16 cellular contexts compared by ENCODE assay signal in the genomic region with DNA sequence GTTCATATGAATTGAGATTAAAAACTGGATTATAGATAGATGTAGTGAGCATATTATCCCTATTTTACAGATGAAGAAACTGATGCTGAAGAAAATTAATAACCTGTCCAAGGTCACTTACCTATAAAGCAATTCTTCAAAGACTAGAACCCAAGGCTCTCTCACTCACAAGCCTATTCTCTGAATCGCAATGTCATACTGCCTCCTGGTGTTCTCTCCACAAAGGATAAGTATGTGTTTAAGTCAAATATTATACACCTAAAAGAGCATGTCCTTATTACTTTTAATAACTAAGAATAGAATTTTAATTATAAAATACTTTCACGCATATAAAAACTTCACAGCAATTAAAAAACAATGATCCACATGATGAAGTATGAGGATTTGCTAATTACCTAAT.
DNase-seq lines count a peak whose midpoint lies in the region; ATAC-seq, FAIRE-seq and TF ChIP-seq lines count a peak whose summit lies in the region.
"Had no signal": no experiment of that assay in that cellular context is flagged by ENCODE, and none has a peak within 500 bp of the region (broad histone marks: within the 10 kb centered on the region; RNA-seq: fewer than 3 reads in every experiment).

No MANE protein-coding gene starts in this region.

- no peaks in the 10 kb centered on the region for H3K27me3 Mint-ChIP-seq in endodermal cell (ENCODE audit: insufficient read depth)
- H3K27me3 Mint-ChIP-seq: activated CD4-positive, alpha-beta T cell treated with anti-CD3 and anti-CD28 coated beads, Interleukin-2, amount 10 ng/mL, durations not matched to agents 7 days and 5 days had no signal

- no peak for TF ChIP-seq EP300 in HepG2 (IDR thresholded peaks at IDR 0.05; ENCODE audit: low read depth in 2 of 2, low read length in 2 of 2)
- no peak for TF ChIP-seq EP300 in HepG2 (CRISPR knock-in tag; IDR thresholded peaks at IDR 0.05; ENCODE audit: borderline replicate concordance)

- CTCF ChIA-PET in HepG2 (lab: Yijun Ruan, JAX; ENCODE audit: low intra/inter-chr PET ratio, low total read pairs): no interaction called here

- H3K79me2 ChIP-seq in HepG2 (ENCODE audit: insufficient read depth, low read length): no peaks in the 10 kb centered on the region

- no peak for DNase-seq in HepG2 (ENCODE audit: low spot score)
- no peak for DNase-seq in right lobe of liver
- peak; percentile 23 for DNase-seq in NT2/D1 (ENCODE audit: low read depth, low spot score)
- DNase-seq in endodermal cell: peak; percentile 67
- DNase-seq in gastrocnemius medialis: no peak
- no peak for DNase-seq in NCI-H2196 treated with DMSO at 0.1 percent for 48 hours (lab: John Stamatoyannopoulos, UW; ENCODE audit: unreplicated experiment)
- no peak for DNase-seq in islet precursor cell
- DNase-seq: activated CD4-positive, alpha-beta T cell treated with anti-CD3 and anti-CD28 coated beads, Interleukin-2, amount 10 ng/mL, durations not matched to agents 7 days and 5 days; activated effector memory CD4-positive, alpha-beta T cell treated with anti-CD3 and anti-CD28 coated beads, Interleukin-2, amount 50 U/mL, for 16 hours; DMS79; left cardiac atrium; NCI-H2029; stimulated activated CD4-positive, alpha-beta T cell treated with anti-CD3 and anti-CD28 coated beads, Interleukin-1b, Interleukin-23, amount 100 ng/mL, for 48 hours had no signal

- ATAC-seq in HepG2 (no peak), right lobe of liver (no peak), gastrocnemius medialis (no peak), GM21528 (IDR thresholded peaks at IDR 0.05; ENCODE audit: low FRiP score, unreplicated experiment) (no peak)
- ATAC-seq: K562, left cardiac atrium had no signal

- H3K4me3 ChIP-seq in HepG2 (replicated peaks in 1 of 3; ENCODE audit: insufficient read depth in 1 of 3, low read depth in 2 of 3, low read length in 3 of 3) (no peak overlapping the region), right lobe of liver (no peak overlapping the region), NT2/D1 (ENCODE audit: insufficient read length, low read depth) (no peak overlapping the region), endodermal cell (ENCODE audit: low read length) (no peak overlapping the region), gastrocnemius medialis (no peak overlapping the region)
- H3K4me3 ChIP-seq: K562 had no signal

- no peak overlapping the region for H3K4me2 ChIP-seq in HepG2 (ENCODE audit: low read depth, low read length)

- in situ Hi-C loops in HepG2 (cut with HindIII; ENCODE audit: extremely low pct_ligation_motif_present, low pct_unique_long_range_greater_than_20kb): no loop called here
- in situ Hi-C loops in gastrocnemius medialis (cut with MboI; ENCODE audit: low sequenced_read_pairs in 4 of 4): no loop called here

- no peak overlapping the region for H3K27ac Mint-ChIP-seq in endodermal cell
- H3K27ac Mint-ChIP-seq: activated CD4-positive, alpha-beta T cell treated with anti-CD3 and anti-CD28 coated beads, Interleukin-2, amount 10 ng/mL, durations not matched to agents 7 days and 5 days; T-helper 1 cell treated with Interleukin-12 subunit alpha and Interleukin-12 subunit beta and Interleukin-4 antibody, amounts not matched to agents 30 μg/mL and 1 μg/mL, for 36 hours had no signal

- WGBS in HepG2 (ENCODE audit: low lambda C conversion rate): 5% methylated on average over 2 of the region's 2 CpGs
- WGBS in right lobe of liver (ENCODE audit: insufficient coverage, low coverage, low lambda C conversion rate, missing lambda C conversion rate): 71% methylated on average over 2 of the region's 2 CpGs
- 60% methylated on average over 1 of the region's 2 CpGs; no CpG with 5 or more reads in 1 of the 2 experiments for WGBS in endodermal cell (ENCODE audit: insufficient coverage in 1 of 2, insufficient read length in 1 of 2), 2 experiments

- H4K20me1 ChIP-seq in HepG2 (ENCODE audit: insufficient read depth, low read length): no peaks in the 10 kb centered on the region

- intact Hi-C loops in HepG2 (cut with micrococcal nuclease; ENCODE audit: unreplicated experiment) (loop anchor here (5.0 kb wide), 1 partner anchor 852 kb away; no protein-coding TSS in a partner anchor), right lobe of liver (cut with DNase I) (no loop called here), gastrocnemius medialis (cut with DNase I; ENCODE audit: low total_unique reads) (no loop called here)

- no peak for FAIRE-seq in HepG2 (lab: Jason Lieb, UNC)
- FAIRE-seq: K562 had no signal

- TF ChIP-seq CTCF in HepG2 (CRISPR knock-in tag; IDR thresholded peaks at IDR 0.05) (no peak), right lobe of liver (IDR thresholded peaks at IDR 0.05) (peak in 1 of 4 donors; percentile 15), endodermal cell (conservative IDR thresholded peaks at IDR 0.05) (peak; percentile 80), gastrocnemius medialis (IDR thresholded peaks at IDR 0.05 in 4 of 5, conservative IDR thresholded peaks at IDR 0.05 in 1 of 5) (no peak)

- H2AFZ ChIP-seq in HepG2 (ENCODE audit: low read length): no peak overlapping the region

- POLR2A ChIA-PET in HepG2 (lab: Yijun Ruan, JAX): no interaction called here

- no peak for TF ChIP-seq POLR2A in HepG2 (IDR thresholded peaks at IDR 0.05; ENCODE audit: insufficient read depth in 1 of 2, low read depth in 2 of 2, low read length in 2 of 2)
- no peak for TF ChIP-seq POLR2A in right lobe of liver (IDR thresholded peaks at IDR 0.05)
- no peak for TF ChIP-seq POLR2A in gastrocnemius medialis (IDR thresholded peaks at IDR 0.05)

- no peak for TF ChIP-seq RAD21 in HepG2 (CRISPR knock-in tag; IDR thresholded peaks at IDR 0.05)

- H3K4me1 Mint-ChIP-seq in endodermal cell: peaks cover 3% of the 10 kb centered on the region
- H3K4me1 Mint-ChIP-seq: activated CD4-positive, alpha-beta T cell treated with anti-CD3 and anti-CD28 coated beads, Interleukin-2, amount 10 ng/mL, durations not matched to agents 7 days and 5 days had no signal

- H3K27me3 ChIP-seq in HepG2 (ENCODE audit: control insufficient read depth in 1 of 2, insufficient read depth in 2 of 2, low read length in 2 of 2): no peaks in the 10 kb centered on the region
- no peaks in the 10 kb centered on the region for H3K27me3 ChIP-seq in right lobe of liver
- H3K27me3 ChIP-seq in NT2/D1 (ENCODE audit: insufficient read depth, insufficient read length): no peaks in the 10 kb centered on the region
- no peaks in the 10 kb centered on the region for H3K27me3 ChIP-seq in endodermal cell (ENCODE audit: control insufficient read depth, insufficient read depth, low read length, poor library complexity, severe bottlenecking)
- H3K27me3 ChIP-seq in gastrocnemius medialis: no peaks in the 10 kb centered on the region

- no peaks in the 10 kb centered on the region for H3K36me3 ChIP-seq in HepG2 (replicated peaks in 1 of 2; ENCODE audit: control insufficient read depth in 1 of 2, insufficient read depth in 2 of 2, low read length in 2 of 2)
- H3K36me3 ChIP-seq in right lobe of liver: no peaks in the 10 kb centered on the region
- H3K36me3 ChIP-seq in NT2/D1 (ENCODE audit: insufficient read depth, insufficient read length, low read length): no peaks in the 10 kb centered on the region
- H3K36me3 ChIP-seq in endodermal cell (ENCODE audit: control insufficient read depth, insufficient read depth, low read length): no peaks in the 10 kb centered on the region
- no peaks in the 10 kb centered on the region for H3K36me3 ChIP-seq in gastrocnemius medialis

- no peaks in the 10 kb centered on the region for H3K36me3 Mint-ChIP-seq in endodermal cell (ENCODE audit: low read depth)

- no peaks in the 10 kb centered on the region for H3K9me3 ChIP-seq in HepG2 (ENCODE audit: low read length)
- no peaks in the 10 kb centered on the region for H3K9me3 ChIP-seq in right lobe of liver
- no peaks in the 10 kb centered on the region for H3K9me3 ChIP-seq in NT2/D1 (ENCODE audit: insufficient read depth, low read length)
- H3K9me3 ChIP-seq in endodermal cell (ENCODE audit: control insufficient read depth, low read length): no peaks in the 10 kb centered on the region
- H3K9me3 ChIP-seq in gastrocnemius medialis: no peaks in the 10 kb centered on the region

- H3K9ac ChIP-seq in HepG2 (ENCODE audit: insufficient read depth, low read depth, low read length) (no peak overlapping the region), NT2/D1 (ENCODE audit: insufficient read length, low read depth) (no peak overlapping the region), endodermal cell (ENCODE audit: extremely low read depth, low read length, poor library complexity, severe bottlenecking) (no peak overlapping the region)

- H3K27ac ChIP-seq in HepG2 (ENCODE audit: extremely low read length, insufficient read depth, low read length): no peak overlapping the region
- H3K27ac ChIP-seq in right lobe of liver: no peak overlapping the region
- H3K27ac ChIP-seq in endodermal cell (ENCODE audit: low read depth, low read length): no peak overlapping the region
- no peak overlapping the region for H3K27ac ChIP-seq in gastrocnemius medialis

- H3K4me1 ChIP-seq in HepG2 (ENCODE audit: insufficient read depth, low read length) (no peaks in the 10 kb centered on the region), right lobe of liver (no peaks in the 10 kb centered on the region), NT2/D1 (ENCODE audit: insufficient read depth, insufficient read length) (no peaks in the 10 kb centered on the region), endodermal cell (ENCODE audit: control insufficient read depth, insufficient read depth, low read length) (no peaks in the 10 kb centered on the region), gastrocnemius medialis (no peaks in the 10 kb centered on the region)

- peaks cover 1% of the 10 kb centered on the region for H3K9me3 Mint-ChIP-seq in endodermal cell
- H3K9me3 Mint-ChIP-seq: activated CD4-positive, alpha-beta T cell treated with anti-CD3 and anti-CD28 coated beads, Interleukin-2, amount 10 ng/mL, durations not matched to agents 7 days and 5 days; T-helper 1 cell treated with Interleukin-12 subunit alpha and Interleukin-12 subunit beta and Interleukin-4 antibody, amounts not matched to agents 30 μg/mL and 1 μg/mL, for 36 hours had no signal

- no peak overlapping the region for H3K4me3 Mint-ChIP-seq in endodermal cell
- H3K4me3 Mint-ChIP-seq: activated CD4-positive, alpha-beta T cell treated with anti-CD3 and anti-CD28 coated beads, Interleukin-2, amount 10 ng/mL, durations not matched to agents 7 days and 5 days; T-helper 1 cell treated with Interleukin-12 subunit alpha and Interleukin-12 subunit beta and Interleukin-4 antibody, amounts not matched to agents 30 μg/mL and 1 μg/mL, for 36 hours had no signal

- BruUV-seq in HepG2 (replicated peaks; lab: Mats Ljungman, UMichigan): no TSS peak

TF ChIP-seq in HepG2, 621 proteins besides CTCF, POLR2A, EP300 and RAD21 (continues in another document):
- no peak for TF ChIP-seq MIXL1 (CRISPR knock-in tag; IDR thresholded peaks at IDR 0.05)
- peak; percentile 30; the same call in 1 of the 2 replicates for TF ChIP-seq STAG1 (CRISPR knock-in tag; IDR thresholded peaks at IDR 0.05)
- TF ChIP-seq FOXC1 (CRISPR knock-in tag; IDR thresholded peaks at IDR 0.05; ENCODE audit: borderline replicate concordance): no peak
- TF ChIP-seq TMF1 (CRISPR knock-in tag; IDR thresholded peaks at IDR 0.05; ENCODE audit: low read depth): no peak

Comparison
In these comparisons a context has a peak if more than half of its experiments do, and no peak if none do; other contexts are left out.
1. DNase-seq: peak in NT2/D1 (single experiment) and endodermal cell (single experiment); none in HepG2 (single experiment), right lobe of liver (0 of 3), gastrocnemius medialis (0 of 2), NCI-H2196 treated with DMSO at 0.1 percent for 48 hours (single experiment) and islet precursor cell (single experiment).